Comparison of ENCODE assay signal across 1 cellular context in genomic region chr17:42368310-42368709, GRCh38.
TF ChIP-seq lines count a peak whose summit lies in the region.
"Not testable (repeated sequence)": the region's sequence is repeated elsewhere in the genome, so short reads cannot be mapped to it uniquely, and the experiment has no call there.

No MANE protein-coding gene starts in this region.

TF ChIP-seq in K562, 482 proteins besides CTCF, POLR2A, EP300 and RAD21:
- 0 out of 2 replicates have a peak, but pooled peaks have one; percentile 8 for TF ChIP-seq MYNN (IDR thresholded peaks at IDR 0.05)
- not testable (repeated sequence) for TF ChIP-seq MYNN (CRISPR knock-in tag; IDR thresholded peaks at IDR 0.05)
